Comparison of ENCODE assay signal across 21 cellular contexts in the genomic region with DNA sequence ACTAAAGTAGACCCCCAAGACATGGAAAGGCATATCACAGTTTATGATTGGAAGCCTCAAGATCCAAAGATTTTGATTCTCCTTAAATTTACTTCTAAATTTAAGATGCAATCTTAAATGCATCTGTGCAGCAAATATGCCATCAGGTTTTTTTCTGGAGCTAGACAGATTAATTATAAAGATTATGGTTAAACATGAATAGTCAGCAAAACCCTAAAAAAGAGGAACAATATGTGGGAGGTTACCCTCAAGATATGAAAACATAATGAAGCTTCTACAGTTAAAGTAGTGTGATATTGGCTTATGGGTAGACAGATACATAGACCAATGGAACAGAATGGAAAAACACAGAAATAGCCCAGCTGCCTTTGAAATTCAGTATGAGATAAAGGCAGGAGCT.
"Had no signal": no experiment of that assay in that cellular context is flagged by ENCODE, and none has a peak within 500 bp of the region (broad histone marks: within the 10 kb centered on the region; RNA-seq: fewer than 3 reads in every experiment).

No MANE protein-coding gene starts in this region.

- ATAC-seq: esophagus mucosa; gastrocnemius medialis; left ventricle myocardium superior; lower lobe of right lung; naive thymus-derived CD8-positive, alpha-beta T cell; sciatic nerve; stimulated activated naive CD8-positive, alpha-beta T cell treated with anti-CD3 and anti-CD28 coated beads, Interleukin-15, amount 100 ng/mL, for 72 hours; upper lobe of right lung had no signal

- DNase-seq: effector CD8-positive, alpha-beta T cell; endodermal cell; foreskin fibroblast; gastrocnemius medialis; head of caudate nucleus; left ventricle myocardium superior; lower lobe of right lung; naive thymus-derived CD8-positive, alpha-beta T cell; nephron progenitor cell; nucleus accumbens; stimulated activated CD4-positive, alpha-beta T cell treated with anti-CD3 and anti-CD28 coated beads, Interleukin-12 subunit alpha, Interleukin-12 subunit beta, amount 100 ng/mL, for 4 hours; stimulated activated CD4-positive, alpha-beta T cell treated with anti-CD3 and anti-CD28 coated beads, Interleukin-1b, Interleukin-23, amount 100 ng/mL, for 48 hours; stimulated activated CD4-positive, alpha-beta T cell treated with anti-CD3 and anti-CD28 coated beads, Interleukin-4, amount 100 ng/mL, for 1 hour; stimulated activated CD8-positive, alpha-beta memory T cell treated with anti-CD3 and anti-CD28 coated beads, Interleukin-4, amount 100 ng/mL, for 48 hours; stimulated activated naive CD4-positive, alpha-beta T cell; stimulated activated naive CD8-positive, alpha-beta T cell treated with anti-CD3 and anti-CD28 coated beads, Interleukin-15, amount 100 ng/mL, for 72 hours; transverse colon; upper lobe of right lung; uterus had no signal
